Comparison of ENCODE assay signal across 21 cellular contexts in genomic region chr4:112185334-112185733, GRCh38. TPM values are rescaled to one million over a fixed set of nuclear protein-coding genes. Genes with fewer than 3 reads are reported as not detected.
DNase-seq lines count a peak whose midpoint lies in the region; ATAC-seq and TF ChIP-seq lines count a peak whose summit lies in the region.
"Had no signal": no experiment of that assay in that cellular context is flagged by ENCODE, and none has a peak within 500 bp of the region (broad histone marks: within the 10 kb centered on the region; RNA-seq: fewer than 3 reads in every experiment).

No MANE protein-coding gene starts in this region.

- DNase-seq in NCI-H2196 (lab: John Stamatoyannopoulos, UW; ENCODE audit: unreplicated experiment) (no peak), DMS153 (lab: John Stamatoyannopoulos, UW) (no peak), omental fat pad (ENCODE audit: low spot score) (no peak)
- DNase-seq: ACHN; activated B cell treated with CpG ODN at 0.5 μM for 24 hours; dermis blood vessel endothelial cell; hypothalamus; Karpas-422; mammary epithelial cell; naive B cell; NCI-H1105 treated with DMSO at 0.1 percent for 48 hours; NCI-H2107; NCI-H526; pancreas; SHP77; stimulated activated CD4-positive, alpha-beta T cell treated with anti-CD3 and anti-CD28 coated beads, Interleukin-1b, Interleukin-23, amount 100 ng/mL, for 48 hours had no signal

- ATAC-seq in GM18502 (IDR thresholded peaks at IDR 0.05; ENCODE audit: poor library complexity, unreplicated experiment) = peak; percentile 55
- peak; percentile 57 for ATAC-seq in GM21381 (IDR thresholded peaks at IDR 0.05; ENCODE audit: unreplicated experiment)
- peak; percentile 75 for ATAC-seq in HG02852 (IDR thresholded peaks at IDR 0.05; ENCODE audit: unreplicated experiment)
- peak; percentile 75 for ATAC-seq in HG03439 (IDR thresholded peaks at IDR 0.05; ENCODE audit: unreplicated experiment)
- ATAC-seq in GM21526 (IDR thresholded peaks at IDR 0.05; ENCODE audit: low FRiP score, unreplicated experiment) = no peak
- no peak for ATAC-seq in omental fat pad (ENCODE audit: low FRiP score)
- ATAC-seq: pancreas had no signal

- TF ChIP-seq CTCF in omental fat pad (IDR thresholded peaks at IDR 0.05) = no peak

RNA-seq across cellular contexts. Expression of gene FAM241A, which starts 40.1 kb away (rescaled TPM):
- 10 to 100 TPM in 3 of 4 donors, 1 to 10 TPM in 1; 6.0 to 37.4 (median 18.9) TPM for total RNA-seq in omental fat pad

RNA-seq across cellular contexts. Expression of gene AP1AR, which starts 46.3 kb away (rescaled TPM):
- total RNA-seq in omental fat pad = 10 to 100 TPM; 13.2 to 22.6 (median 15.3) TPM

Comparison
In these comparisons a context has a peak if more than half of its experiments do, and no peak if none do; other contexts are left out.
1. ATAC-seq: peak in GM18502 (single experiment), GM21381 (single experiment), HG02852 (single experiment) and HG03439 (single experiment); none in GM21526 (single experiment) and omental fat pad (single experiment).